10 cellular contexts compared by ENCODE assay signal in the genomic region with DNA sequence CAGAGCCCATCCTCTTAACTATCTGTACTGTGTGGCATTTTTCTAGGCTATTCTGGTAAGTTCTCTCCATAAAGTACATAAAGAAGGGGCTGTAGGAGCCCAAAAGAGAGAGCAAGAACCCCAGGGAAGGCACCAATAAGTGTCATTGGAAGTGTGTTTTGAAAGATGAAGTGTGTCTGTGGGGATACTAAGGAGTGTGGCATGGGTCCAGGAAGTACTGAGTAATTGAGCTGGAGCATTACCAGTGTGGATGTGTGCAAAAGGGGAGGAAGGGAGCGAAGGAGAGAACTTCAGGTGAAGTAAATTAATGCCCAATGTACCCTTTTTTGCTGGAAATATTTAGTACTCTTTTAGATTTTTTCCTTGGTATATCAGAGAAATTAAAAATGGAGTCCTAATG.
DNase-seq lines count a peak whose midpoint lies in the region; ATAC-seq and TF ChIP-seq lines count a peak whose summit lies in the region.
"Had no signal": no experiment of that assay in that cellular context is flagged by ENCODE, and none has a peak within 500 bp of the region (broad histone marks: within the 10 kb centered on the region; RNA-seq: fewer than 3 reads in every experiment).

No MANE protein-coding gene starts in this region.

- H3K27ac ChIP-seq in GM23338 (ENCODE audit: low read depth) = peak overlapping the region; percentile 62
- peak overlapping the region; percentile 55; the same call in 1 of the 2 replicates for H3K27ac ChIP-seq in Panc1 (ENCODE audit: low read length)
- H3K27ac ChIP-seq in trophoblast cell (ENCODE audit: low read depth, low read length) = no peak overlapping the region

- peak overlapping the region; percentile 34 for H3K27ac Mint-ChIP-seq in GM23338

- TF ChIP-seq CTCF in GM23338 (conservative IDR thresholded peaks at IDR 0.05; ENCODE audit: low read depth in 2 of 2) = no peak
- no peak for TF ChIP-seq CTCF in Panc1 (IDR thresholded peaks at IDR 0.05)
- TF ChIP-seq CTCF in epithelial cell of esophagus (IDR thresholded peaks at IDR 0.05; ENCODE audit: insufficient read depth, low read depth, low read length, missing control alignments) = no peak

- H3K4me1 Mint-ChIP-seq in GM23338 = peaks cover 44% of the 10 kb centered on the region

- CTCF ChIA-PET in Panc1 (lab: Charles Lee) = no interaction called here

- no peak overlapping the region for H4K8ac ChIP-seq in trophoblast cell (ENCODE audit: low read depth, low read length)

- H3K27me3 ChIP-seq in GM23338 (ENCODE audit: insufficient read depth) = no peaks in the 10 kb centered on the region
- H3K27me3 ChIP-seq in Panc1 (ENCODE audit: control insufficient read depth, insufficient read depth, low read length) = no peaks in the 10 kb centered on the region
- H3K27me3 ChIP-seq in trophoblast cell (ENCODE audit: insufficient read depth, low read length) = no peaks in the 10 kb centered on the region
- H3K27me3 ChIP-seq: dorsolateral prefrontal cortex had no signal

- no peak overlapping the region for H2AK5ac ChIP-seq in trophoblast cell (ENCODE audit: low read length)

- DNase-seq in GM23338 (ENCODE audit: low spot score) (no peak), Panc1 (ENCODE audit: low read depth, low spot score) (no peak), epithelial cell of esophagus (ENCODE audit: low read depth) (peak; percentile 64), trophoblast cell (no peak), activated gamma-delta T cell treated with Interleukin-2 at 50 U/mL for 16 hours (no peak)
- no peak for DNase-seq in stimulated activated naive CD4-positive, alpha-beta T cell (lab: John Stamatoyannopoulos, UW)
- DNase-seq: dorsolateral prefrontal cortex; stimulated activated CD4-positive, alpha-beta T cell treated with anti-CD3 and anti-CD28 coated beads, Interleukin-15, amount 100 ng/mL, for 24 hours had no signal

- WGBS in trophoblast cell (ENCODE audit: extremely low coverage, insufficient coverage, insufficient read length) = no CpG with 5 or more reads among the region's 1 CpG

- H3K36me3 ChIP-seq in GM23338 (ENCODE audit: insufficient read depth) = no peaks in the 10 kb centered on the region
- no peaks in the 10 kb centered on the region for H3K36me3 ChIP-seq in Panc1 (ENCODE audit: control insufficient read depth, insufficient read depth, low read length)
- H3K36me3 ChIP-seq in trophoblast cell (ENCODE audit: control insufficient read depth in 1 of 2, insufficient read depth in 2 of 2, low read length in 2 of 2) = peaks cover 0 to 1% of the 10 kb centered on the region in 2 experiments

- peaks cover 14% of the 10 kb centered on the region; the same call in 2 of the 3 replicates for H3K36me3 Mint-ChIP-seq in GM23338 (ENCODE audit: low read depth)

- H3K23ac ChIP-seq in trophoblast cell (ENCODE audit: low read length) = no peak overlapping the region

- H3K18ac ChIP-seq in trophoblast cell (ENCODE audit: low read length) = no peak overlapping the region

- no peak overlapping the region for H4K12ac ChIP-seq in trophoblast cell (ENCODE audit: low read depth, low read length)

- no peak overlapping the region for H3K14ac ChIP-seq in trophoblast cell (ENCODE audit: low read length)

- H3K9me3 Mint-ChIP-seq in GM23338 = peaks cover 7% of the 10 kb centered on the region; the same call in 2 of the 3 replicates

- peak overlapping the region; percentile 12 for H2BK12ac ChIP-seq in trophoblast cell (ENCODE audit: low read length)

- peaks cover 1% of the 10 kb centered on the region for H3K79me1 ChIP-seq in trophoblast cell (ENCODE audit: low read length)

- no peak overlapping the region for H3K4me3 Mint-ChIP-seq in GM23338

- no peaks in the 10 kb centered on the region for H3K9me2 ChIP-seq in GM23338 (ENCODE audit: insufficient read depth)

- BruUV-seq in Panc1 (replicated peaks; lab: Mats Ljungman, UMichigan) = no TSS peak

- in situ Hi-C loops in Panc1 (cut with HindIII; ENCODE audit: low pct_unique_long_range_greater_than_20kb, low sequenced_read_pairs) = no loop called here

- H3K4me1 ChIP-seq in GM23338 (ENCODE audit: insufficient read depth) (peaks cover 23% of the 10 kb centered on the region), Panc1 (ENCODE audit: control insufficient read depth, insufficient read depth, low read length) (peaks cover 10% of the 10 kb centered on the region), trophoblast cell (ENCODE audit: control insufficient read depth in 1 of 2, insufficient read depth in 2 of 2, low read length in 2 of 2) (peaks cover 0 to 4% of the 10 kb centered on the region in 2 experiments)

- H2BK120ac ChIP-seq in trophoblast cell (ENCODE audit: insufficient read depth, low read length, poor library complexity) = no peak overlapping the region

- no peak; the same call in 2 of the 3 replicates for ATAC-seq in GM23338
- no peak for ATAC-seq in Panc1
- no peak for ATAC-seq in GM21717 (IDR thresholded peaks at IDR 0.05; ENCODE audit: unreplicated experiment)

- H2AFZ ChIP-seq in GM23338 (no peak overlapping the region), trophoblast cell (ENCODE audit: insufficient read depth, low read length, poor library complexity) (no peak overlapping the region)

- intact Hi-C loops in Panc1 (cut with micrococcal nuclease; ENCODE audit: unreplicated experiment) = no loop called here

- H3K4me3 ChIP-seq in GM23338 = no peak overlapping the region
- H3K4me3 ChIP-seq in Panc1 (ENCODE audit: low read depth in 2 of 2, low read length in 2 of 2) = no peak overlapping the region
- H3K4me3 ChIP-seq in epithelial cell of esophagus (ENCODE audit: low read length) = no peak overlapping the region
- H3K4me3 ChIP-seq in trophoblast cell (ENCODE audit: low read depth, low read length) = no peak overlapping the region
- H3K4me3 ChIP-seq: dorsolateral prefrontal cortex, lung had no signal

- no peak overlapping the region for H3K9ac ChIP-seq in trophoblast cell (ENCODE audit: low read length)

- POLR2A ChIA-PET in Panc1 (lab: Charles Lee) = no interaction called here

- peaks cover 2% of the 10 kb centered on the region for H3K27me3 Mint-ChIP-seq in GM23338 (ENCODE audit: insufficient read depth, low read depth, poor library complexity)

- no peak overlapping the region for H3K4ac ChIP-seq in trophoblast cell (ENCODE audit: low read depth, low read length)

- H3K4me2 ChIP-seq in GM23338 (no peak overlapping the region), trophoblast cell (ENCODE audit: low read length) (no peak overlapping the region)

- H3K9me3 ChIP-seq in Panc1 (ENCODE audit: control insufficient read depth, insufficient read depth, low read depth, low read length) = no peaks in the 10 kb centered on the region
- H3K9me3 ChIP-seq in trophoblast cell (ENCODE audit: insufficient read depth, low read depth, low read length) = no peaks in the 10 kb centered on the region

- H4K20me1 ChIP-seq in GM23338 (replicated peaks; ENCODE audit: insufficient read depth) = no peaks in the 10 kb centered on the region

- 0 out of 2 replicates have a peak, but pooled peaks cover 6% of the 10 kb centered on the region for H3K79me2 ChIP-seq in GM23338 (replicated peaks; ENCODE audit: insufficient read depth)
- H3K79me2 ChIP-seq in trophoblast cell (ENCODE audit: control insufficient read depth, insufficient read depth, low read length, poor library complexity) = no peaks in the 10 kb centered on the region

- H3F3A ChIP-seq in GM23338 (replicated peaks; ENCODE audit: low read depth) = no peaks in the 10 kb centered on the region

- no peak overlapping the region for H4K91ac ChIP-seq in trophoblast cell (ENCODE audit: low read depth, low read length)

- no peak overlapping the region for H2BK5ac ChIP-seq in trophoblast cell (ENCODE audit: low read depth, low read length, poor library complexity)

TF ChIP-seq in GM23338, 12 proteins besides CTCF, POLR2A, EP300 and RAD21:
- no peak for TF ChIP-seq POLR2AphosphoS5 (IDR thresholded peaks at IDR 0.05; ENCODE audit: low read depth)
- TF ChIP-seq JUNB (IDR thresholded peaks at IDR 0.05; ENCODE audit: unreplicated experiment) = no peak
- TF ChIP-seq CREB1 (CRISPR knock-in tag; IDR thresholded peaks at IDR 0.05; ENCODE audit: low read depth) = no peak
- TF ChIP-seq ZNF114 (CRISPR knock-in tag; IDR thresholded peaks at IDR 0.05) = no peak
- no peak for TF ChIP-seq EZH2 (IDR thresholded peaks at IDR 0.05; ENCODE audit: low read depth, unreplicated experiment)
- TF ChIP-seq, protein P1, sequence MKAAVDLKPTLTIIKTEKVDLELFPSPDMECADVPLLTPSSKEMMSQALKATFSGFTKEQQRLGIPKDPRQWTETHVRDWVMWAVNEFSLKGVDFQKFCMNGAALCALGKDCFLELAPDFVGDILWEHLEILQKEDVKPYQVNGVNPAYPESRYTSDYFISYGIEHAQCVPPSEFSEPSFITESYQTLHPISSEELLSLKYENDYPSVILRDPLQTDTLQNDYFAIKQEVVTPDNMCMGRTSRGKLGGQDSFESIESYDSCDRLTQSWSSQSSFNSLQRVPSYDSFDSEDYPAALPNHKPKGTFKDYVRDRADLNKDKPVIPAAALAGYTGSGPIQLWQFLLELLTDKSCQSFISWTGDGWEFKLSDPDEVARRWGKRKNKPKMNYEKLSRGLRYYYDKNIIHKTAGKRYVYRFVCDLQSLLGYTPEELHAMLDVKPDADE (IDR thresholded peaks at IDR 0.05) = no peak
- TF ChIP-seq STAT1 (IDR thresholded peaks at IDR 0.05; ENCODE audit: unreplicated experiment) = no peak
